9 cellular contexts compared by ENCODE assay signal in genomic region chr9:121500165-121500478, GRCh38. TPM values are rescaled to one million over a fixed set of nuclear protein-coding genes. Genes with fewer than 3 reads are reported as not detected.
A peak's percentile ranks its signal among the peaks of the same experiment; 100 is the strongest.
DNase-seq lines count a peak whose midpoint lies in the region; ATAC-seq and TF ChIP-seq lines count a peak whose summit lies in the region.
"Had no signal": no experiment of that assay in that cellular context is flagged by ENCODE, and none has a peak within 500 bp of the region (broad histone marks: within the 10 kb centered on the region; RNA-seq: fewer than 3 reads in every experiment).

No MANE protein-coding gene starts in this region.

- no peak for TF ChIP-seq POLR2A in breast epithelium (IDR thresholded peaks at IDR 0.05)

- H3K36me3 ChIP-seq in breast epithelium, result no peaks in the 10 kb centered on the region
- H3K36me3 ChIP-seq in thoracic aorta, result no peaks in the 10 kb centered on the region

- H3K9me3 Mint-ChIP-seq in activated CD4-positive, alpha-beta T cell treated with anti-CD3 and anti-CD28 coated beads, Interleukin-2, amount 10 ng/mL, durations not matched to agents 7 days and 5 days, result peaks cover 9% of the 10 kb centered on the region
- H3K9me3 Mint-ChIP-seq in memory B cell, result peaks cover 2% of the 10 kb centered on the region

- peaks cover 60% of the 10 kb centered on the region for H3K27me3 Mint-ChIP-seq in activated CD4-positive, alpha-beta T cell treated with anti-CD3 and anti-CD28 coated beads, Interleukin-2, amount 10 ng/mL, durations not matched to agents 7 days and 5 days
- peaks cover 28% of the 10 kb centered on the region for H3K27me3 Mint-ChIP-seq in memory B cell

- peak overlapping the region; percentile 60 to 81 (median 63) for H3K4me3 ChIP-seq in breast epithelium
- H3K4me3 ChIP-seq in thoracic aorta, result peak overlapping the region; percentile 75

- H3K4me1 Mint-ChIP-seq in activated CD4-positive, alpha-beta T cell treated with anti-CD3 and anti-CD28 coated beads, Interleukin-2, amount 10 ng/mL, durations not matched to agents 7 days and 5 days, result peaks cover 17% of the 10 kb centered on the region
- peaks cover 24% of the 10 kb centered on the region for H3K4me1 Mint-ChIP-seq in memory B cell

- H3K27ac Mint-ChIP-seq in activated CD4-positive, alpha-beta T cell treated with anti-CD3 and anti-CD28 coated beads, Interleukin-2, amount 10 ng/mL, durations not matched to agents 7 days and 5 days, result no peak overlapping the region
- no peak overlapping the region for H3K27ac Mint-ChIP-seq in memory B cell

- H3K27ac ChIP-seq in breast epithelium (peak overlapping the region; percentile 80 to 81), thoracic aorta (peak overlapping the region; percentile 84 to 95)
- H3K27ac ChIP-seq: C4-2B had no signal

- no peaks in the 10 kb centered on the region for H3K4me1 ChIP-seq in breast epithelium
- H3K4me1 ChIP-seq in thoracic aorta (ENCODE audit: control insufficient read depth in 1 of 2, low read depth in 2 of 2), result peaks cover 26 to 72% of the 10 kb centered on the region in 2 donors

- TF ChIP-seq CTCF in breast epithelium (IDR thresholded peaks at IDR 0.05) (no peak), thoracic aorta (IDR thresholded peaks at IDR 0.05) (no peak)

- H3K9me3 ChIP-seq in breast epithelium (no peaks in the 10 kb centered on the region), thoracic aorta (no peaks in the 10 kb centered on the region)

- intact Hi-C loops in breast epithelium (cut with DNase I; ENCODE audit: low total_unique reads), result no loop called here

- ATAC-seq in memory B cell (ENCODE audit: low read depth) (no peak), thoracic aorta (ENCODE audit: insufficient number of reproducible peaks, low FRiP score, low read depth) (no peak), HG02885 (IDR thresholded peaks at IDR 0.05; ENCODE audit: poor library complexity, unreplicated experiment) (no peak)

- POLR2A ChIA-PET in activated CD4-positive, alpha-beta T cell treated with anti-CD3 and anti-CD28 coated beads, Interleukin-2, amount 10 ng/mL, durations not matched to agents 7 days and 5 days (lab: Charles Lee), result no interaction called here

- DNase-seq in activated CD4-positive, alpha-beta T cell treated with anti-CD3 and anti-CD28 coated beads, Interleukin-2, amount 10 ng/mL, durations not matched to agents 7 days and 5 days, result no peak
- no peak for DNase-seq in activated CD4-positive, alpha-beta T cell treated with anti-CD3 and anti-CD28 coated beads for 4 hours
- no peak for DNase-seq in breast epithelium (ENCODE audit: low spot score in 2 of 2)
- no peak for DNase-seq in memory B cell (ENCODE audit: low spot score in 2 of 2)
- DNase-seq in thoracic aorta (ENCODE audit: low spot score), result no peak
- DNase-seq in NCI-H82 treated with DMSO at 0.1 percent for 48 hours (lab: John Stamatoyannopoulos, UW; ENCODE audit: unreplicated experiment), result no peak
- DNase-seq in T1000 (lab: John Stamatoyannopoulos, UW), result no peak

- H3K4me3 Mint-ChIP-seq in activated CD4-positive, alpha-beta T cell treated with anti-CD3 and anti-CD28 coated beads, Interleukin-2, amount 10 ng/mL, durations not matched to agents 7 days and 5 days, result peak overlapping the region; percentile 27
- peak overlapping the region; percentile 61 for H3K4me3 Mint-ChIP-seq in memory B cell

- no peaks in the 10 kb centered on the region for H3K36me3 Mint-ChIP-seq in activated CD4-positive, alpha-beta T cell treated with anti-CD3 and anti-CD28 coated beads, Interleukin-2, amount 10 ng/mL, durations not matched to agents 7 days and 5 days (ENCODE audit: low read depth)
- H3K36me3 Mint-ChIP-seq in memory B cell, result peaks cover 2% of the 10 kb centered on the region

- CTCF ChIA-PET in activated CD4-positive, alpha-beta T cell treated with anti-CD3 and anti-CD28 coated beads, Interleukin-2, amount 10 ng/mL, durations not matched to agents 7 days and 5 days (lab: Charles Lee), result interaction anchor here (0.6 kb wide), 1 partner anchor 1592 kb away, joined by 3 read pairs; no protein-coding TSS in a partner anchor

- H3K27me3 ChIP-seq in breast epithelium (no peaks in the 10 kb centered on the region), thoracic aorta (replicated peaks; ENCODE audit: insufficient read depth) (no peaks in the 10 kb centered on the region)

RNA-seq across cellular contexts. Expression of gene GGTA1, which starts 0.5 kb away (rescaled TPM):
- not detected for total RNA-seq in activated CD4-positive, alpha-beta T cell treated with anti-CD3 and anti-CD28 coated beads, Interleukin-2, amount 10 ng/mL, durations not matched to agents 7 days and 5 days
- total RNA-seq in breast epithelium (10 to 100 TPM in 2 of 3 donors, 1 to 10 TPM in 1; 6.2 to 29.6 (median 11.4) TPM), thoracic aorta (100 to 1,000 TPM in 1 of 2 donors, 10 to 100 TPM in 1; 55.1 to 102 TPM)

Comparison
In these comparisons a context has a peak if more than half of its experiments do, and no peak if none do; other contexts are left out.
1. RNA of gene GGTA1, which starts 0.5 kb away (total RNA-seq): 55.1 to 102 TPM in thoracic aorta and 6.2 to 29.6 TPM in breast epithelium; not detected in activated CD4-positive, alpha-beta T cell treated with anti-CD3 and anti-CD28 coated beads, Interleukin-2, amount 10 ng/mL, durations not matched to agents 7 days and 5 days; every median in the first group is over 4 times any median in the second.